ENCODE assay signal across 8 cellular contexts in genomic region chr3:146625117-146625775, GRCh38. TPM values are rescaled to one million over a fixed set of nuclear protein-coding genes. Genes with fewer than 3 reads are reported as not detected.
DNase-seq lines count a peak whose midpoint lies in the region; ATAC-seq, FAIRE-seq and TF ChIP-seq lines count a peak whose summit lies in the region.

No MANE protein-coding gene starts in this region.

- H3K9me2 ChIP-seq in GM23338 (ENCODE audit: insufficient read depth): no peaks in the 10 kb centered on the region

- CTCF ChIA-PET in T-cell (lab: Charles Lee): no interaction called here

- no peaks in the 10 kb centered on the region for H3K9me3 Mint-ChIP-seq in T-cell
- H3K9me3 Mint-ChIP-seq in memory B cell: no peaks in the 10 kb centered on the region
- H3K9me3 Mint-ChIP-seq in GM23338: no peaks in the 10 kb centered on the region
- H3K9me3 Mint-ChIP-seq in natural killer cell treated with Interleukin-12 subunit alpha and Interleukin-12 subunit beta and Interleukin-15 and Interleukin-18, amount 100 ng/mL, for 72 hours: no peaks in the 10 kb centered on the region
- no peaks in the 10 kb centered on the region for H3K9me3 Mint-ChIP-seq in endothelial cell (ENCODE audit: unreplicated experiment)

- H3K4me2 ChIP-seq in DND-41 (ENCODE audit: insufficient read depth, low read length): peak overlapping the region; percentile 51
- no peak overlapping the region for H3K4me2 ChIP-seq in GM23338

- no peaks in the 10 kb centered on the region for H3F3A ChIP-seq in GM23338 (replicated peaks; ENCODE audit: low read depth)

- no peaks in the 10 kb centered on the region for H3K36me3 Mint-ChIP-seq in T-cell
- no peaks in the 10 kb centered on the region for H3K36me3 Mint-ChIP-seq in memory B cell
- no peaks in the 10 kb centered on the region for H3K36me3 Mint-ChIP-seq in GM23338 (ENCODE audit: low read depth)
- no peaks in the 10 kb centered on the region for H3K36me3 Mint-ChIP-seq in natural killer cell treated with Interleukin-12 subunit alpha and Interleukin-12 subunit beta and Interleukin-15 and Interleukin-18, amount 100 ng/mL, for 72 hours
- no peaks in the 10 kb centered on the region for H3K36me3 Mint-ChIP-seq in endothelial cell (ENCODE audit: low read depth, unreplicated experiment)

- H3K79me2 ChIP-seq in DND-41 (ENCODE audit: insufficient read depth, low read length): no peaks in the 10 kb centered on the region
- H3K79me2 ChIP-seq in GM23338 (replicated peaks; ENCODE audit: insufficient read depth): no peaks in the 10 kb centered on the region

- H3K27me3 Mint-ChIP-seq in T-cell (peaks cover 0 to 4% of the 10 kb centered on the region in 2 donors), memory B cell (no peaks in the 10 kb centered on the region), GM23338 (ENCODE audit: insufficient read depth, low read depth, poor library complexity) (no peaks in the 10 kb centered on the region), endothelial cell (ENCODE audit: unreplicated experiment) (no peaks in the 10 kb centered on the region)
- no peaks in the 10 kb centered on the region for H3K27me3 Mint-ChIP-seq in natural killer cell treated with Interleukin-12 subunit alpha and Interleukin-12 subunit beta and Interleukin-15 and Interleukin-18, amount 100 ng/mL, for 72 hours

- H3K4me3 ChIP-seq in DND-41 (ENCODE audit: low read depth in 1 of 2, low read length in 2 of 2) (no peak overlapping the region), GM23338 (no peak overlapping the region)

- H3K27ac Mint-ChIP-seq in T-cell (no peak overlapping the region), memory B cell (peak overlapping the region; percentile 50), GM23338 (no peak overlapping the region), endothelial cell (ENCODE audit: unreplicated experiment) (no peak overlapping the region)
- H3K27ac Mint-ChIP-seq in natural killer cell treated with Interleukin-12 subunit alpha and Interleukin-12 subunit beta and Interleukin-15 and Interleukin-18, amount 100 ng/mL, for 72 hours: no peak overlapping the region

- H3K9me3 ChIP-seq in DND-41 (ENCODE audit: insufficient read depth, low read length, severe bottlenecking): no peaks in the 10 kb centered on the region

- DNase-seq in DND-41: no peak
- DNase-seq in HCEC 1CT: peak; percentile 5
- DNase-seq in T-cell: no peak
- DNase-seq in memory B cell (ENCODE audit: low spot score in 2 of 2): no peak
- DNase-seq in GM23338 (ENCODE audit: low spot score): no peak
- DNase-seq in natural killer cell treated with Interleukin-12 subunit alpha and Interleukin-12 subunit beta and Interleukin-15 and Interleukin-18, amount 100 ng/mL, for 72 hours (ENCODE audit: low spot score): no peak
- no peak for DNase-seq in endothelial cell (ENCODE audit: low spot score)
- no peak for DNase-seq in D721Med (ENCODE audit: insufficient read length, low spot score)

- no peak for FAIRE-seq in D721Med (lab: Jason Lieb, UNC)

- peaks cover 6 to 9% (median 7%) of the 10 kb centered on the region in 3 donors for H3K4me1 Mint-ChIP-seq in T-cell
- peaks cover 6% of the 10 kb centered on the region for H3K4me1 Mint-ChIP-seq in memory B cell
- H3K4me1 Mint-ChIP-seq in GM23338: peaks cover 5% of the 10 kb centered on the region; the same call in 1 of the 3 replicates
- no peaks in the 10 kb centered on the region for H3K4me1 Mint-ChIP-seq in natural killer cell treated with Interleukin-12 subunit alpha and Interleukin-12 subunit beta and Interleukin-15 and Interleukin-18, amount 100 ng/mL, for 72 hours (ENCODE audit: low read depth in 2 of 2)
- no peaks in the 10 kb centered on the region for H3K4me1 Mint-ChIP-seq in endothelial cell (ENCODE audit: unreplicated experiment)

- H3K27me3 ChIP-seq in DND-41 (ENCODE audit: insufficient read depth, low read length, poor library complexity) (no peaks in the 10 kb centered on the region), GM23338 (ENCODE audit: insufficient read depth) (no peaks in the 10 kb centered on the region)

- TF ChIP-seq CTCF in DND-41 (IDR thresholded peaks at IDR 0.05; ENCODE audit: borderline replicate concordance, extremely low read depth, low read length, poor library complexity, severe bottlenecking) (no peak), GM23338 (conservative IDR thresholded peaks at IDR 0.05; ENCODE audit: low read depth in 2 of 2) (no peak), endothelial cell (IDR thresholded peaks at IDR 0.05; ENCODE audit: unreplicated experiment) (no peak), D721Med (IDR thresholded peaks at IDR 0.05; ENCODE audit: insufficient read depth, missing control alignments) (no peak)

- H3K27ac ChIP-seq in DND-41 (ENCODE audit: low read length) (peak overlapping the region; percentile 56), GM23338 (ENCODE audit: low read depth) (no peak overlapping the region)

- peak overlapping the region; percentile 5; the same call in 1 of the 2 replicates for H3K9ac ChIP-seq in DND-41 (ENCODE audit: low read depth, low read length)

- H2AFZ ChIP-seq in DND-41 (ENCODE audit: low read depth, low read length) (peak overlapping the region; percentile 59), GM23338 (no peak overlapping the region)

- no peaks in the 10 kb centered on the region for H4K20me1 ChIP-seq in DND-41 (ENCODE audit: insufficient read depth, low read length)
- H4K20me1 ChIP-seq in GM23338 (replicated peaks; ENCODE audit: insufficient read depth): no peaks in the 10 kb centered on the region; the same call in 1 of the 2 replicates

- H3K4me1 ChIP-seq in DND-41 (ENCODE audit: insufficient read depth, low read length) (peaks cover 13% of the 10 kb centered on the region), GM23338 (ENCODE audit: insufficient read depth) (no peaks in the 10 kb centered on the region)

- H3K36me3 ChIP-seq in DND-41 (ENCODE audit: insufficient read depth, low read length): no peaks in the 10 kb centered on the region
- no peaks in the 10 kb centered on the region for H3K36me3 ChIP-seq in GM23338 (ENCODE audit: insufficient read depth)

- POLR2A ChIA-PET in T-cell (lab: Charles Lee): no interaction called here

- peak; percentile 71 for ATAC-seq in DND-41 (ENCODE audit: insufficient read depth, low read depth)
- ATAC-seq in T-cell (replicated peaks in 1 of 4): no peak
- peak; percentile 56 for ATAC-seq in memory B cell (ENCODE audit: low read depth)
- ATAC-seq in GM23338: no peak
- no peak for ATAC-seq in natural killer cell treated with Interleukin-12 subunit alpha and Interleukin-12 subunit beta and Interleukin-15 and Interleukin-18, amount 100 ng/mL, for 72 hours

- H3K4me3 Mint-ChIP-seq in T-cell (peak overlapping the region; percentile 37 to 53 (median 41)), memory B cell (peak overlapping the region; percentile 61), GM23338 (no peak overlapping the region), endothelial cell (ENCODE audit: unreplicated experiment) (no peak overlapping the region)
- no peak overlapping the region for H3K4me3 Mint-ChIP-seq in natural killer cell treated with Interleukin-12 subunit alpha and Interleukin-12 subunit beta and Interleukin-15 and Interleukin-18, amount 100 ng/mL, for 72 hours

TF ChIP-seq in GM23338, 12 proteins besides CTCF, POLR2A, EP300 and RAD21 (continues in another document):
- TF ChIP-seq CREB1 (CRISPR knock-in tag; IDR thresholded peaks at IDR 0.05; ENCODE audit: low read depth): no peak
- no peak for TF ChIP-seq ZNF114 (CRISPR knock-in tag; IDR thresholded peaks at IDR 0.05)
- no peak for TF ChIP-seq JUNB (IDR thresholded peaks at IDR 0.05; ENCODE audit: unreplicated experiment)
- TF ChIP-seq POLR2AphosphoS5 (IDR thresholded peaks at IDR 0.05; ENCODE audit: low read depth): no peak
- TF ChIP-seq REST (IDR thresholded peaks at IDR 0.05; ENCODE audit: unreplicated experiment): no peak
- TF ChIP-seq ZNF331 (CRISPR knock-in tag; IDR thresholded peaks at IDR 0.05; ENCODE audit: low read depth): no peak
- no peak for TF ChIP-seq ETS1 (IDR thresholded peaks at IDR 0.05)

RNA-seq across cellular contexts. Expression of gene PLSCR5, which starts 20.1 kb away (rescaled TPM):
- total RNA-seq in T-cell: not detected
- total RNA-seq in GM23338 (2014; rRNA removed; shearing (Covaris generic)): not detected in 2 replicates
- polyA plus RNA-seq in GM23338 (2016; fragmentation: Nextera tagmentation; extraction: Ambion mirVana): not detected in 2 replicates
- total RNA-seq in natural killer cell treated with Interleukin-12 subunit alpha and Interleukin-12 subunit beta and Interleukin-15 and Interleukin-18, amount 100 ng/mL, for 72 hours: not detected
- total RNA-seq in endothelial cell (ENCODE audit: unreplicated experiment): not detected

Comparison
In these comparisons a context has a peak if more than half of its experiments do, and no peak if none do; other contexts are left out.
1. ATAC-seq: peak in DND-41 (single experiment) and memory B cell (single experiment); none in T-cell (0 of 4), GM23338 (single experiment) and natural killer cell treated with Interleukin-12 subunit alpha and Interleukin-12 subunit beta and Interleukin-15 and Interleukin-18, amount 100 ng/mL, for 72 hours (0 of 2).
2. H3K4me3 Mint-ChIP-seq: peak in T-cell (3 of 3) and memory B cell (single experiment); none in GM23338 (single experiment), natural killer cell treated with Interleukin-12 subunit alpha and Interleukin-12 subunit beta and Interleukin-15 and Interleukin-18, amount 100 ng/mL, for 72 hours (single experiment) and endothelial cell (single experiment).